Comparison of ENCODE assay signal across 18 cellular contexts in genomic region chr2:148725569-148725968, GRCh38.
DNase-seq lines count a peak whose midpoint lies in the region; ATAC-seq and TF ChIP-seq lines count a peak whose summit lies in the region.
"Had no signal": no experiment of that assay in that cellular context is flagged by ENCODE, and none has a peak within 500 bp of the region (broad histone marks: within the 10 kb centered on the region; RNA-seq: fewer than 3 reads in every experiment).

No MANE protein-coding gene starts in this region.

- no peak overlapping the region for H2AFZ ChIP-seq in OCI-LY7 (ENCODE audit: low read length)

- no peak for DNase-seq in activated naive CD8-positive, alpha-beta T cell treated with anti-CD3 and anti-CD28 coated beads, Interleukin-2, amount 50 U/mL, for 24 hours
- DNase-seq in OCI-LY7 (ENCODE audit: low spot score): no peak
- DNase-seq in stimulated activated naive B cell treated with anti-CD40 and anti-IgM and Interleukin-4, amounts not matched to agents 10 μg/mL and 1 μg/mL and 100 μg/mL, for 72 hours: no peak
- no peak for DNase-seq in left lung
- DNase-seq in D341Med (ENCODE audit: low spot score): no peak
- no peak for DNase-seq in amniotic stem cell (lab: John Stamatoyannopoulos, UW)
- DNase-seq: activated CD4-positive, alpha-beta T cell treated with anti-CD3 and anti-CD28 coated beads for 48 hours; activated T-cell treated with anti-CD3 and anti-CD28 coated beads, Interleukin-2, amount 50 U/mL, for 1 hour; adrenal gland; cerebellar nuclear complex; right cardiac atrium; SHP77; stimulated activated CD4-positive, alpha-beta T cell treated with anti-CD3 and anti-CD28 coated beads, Interleukin-1b, Interleukin-23, amount 100 ng/mL, for 48 hours; thyroid gland had no signal

- intact Hi-C loops in OCI-LY7 (cut with micrococcal nuclease; ENCODE audit: unreplicated experiment) (no loop called here), left lung (cut with DNase I) (no loop called here)

- peak overlapping the region; percentile 14 for H3K4me3 Mint-ChIP-seq in activated naive CD8-positive, alpha-beta T cell
- H3K4me3 Mint-ChIP-seq in activated naive CD8-positive, alpha-beta T cell treated with anti-CD3 and anti-CD28 coated beads, Interleukin-2, amount 50 U/mL, for 24 hours: no peak overlapping the region
- H3K4me3 Mint-ChIP-seq in stimulated activated naive B cell treated with anti-CD40 and anti-IgM and Interleukin-4, amounts not matched to agents 10 μg/mL and 1 μg/mL and 100 μg/mL, for 72 hours: no peak overlapping the region
- H3K4me3 Mint-ChIP-seq: neural crest cell had no signal

- H3K4me3 ChIP-seq in OCI-LY7 (ENCODE audit: low read depth, low read length, poor library complexity, severe bottlenecking): no peak overlapping the region
- no peak overlapping the region for H3K4me3 ChIP-seq in left lung
- H3K4me3 ChIP-seq: adrenal gland, thyroid gland had no signal

- H3K9me3 Mint-ChIP-seq in activated naive CD8-positive, alpha-beta T cell (ENCODE audit: low read depth): peaks cover 5% of the 10 kb centered on the region
- no peaks in the 10 kb centered on the region for H3K9me3 Mint-ChIP-seq in activated naive CD8-positive, alpha-beta T cell treated with anti-CD3 and anti-CD28 coated beads, Interleukin-2, amount 50 U/mL, for 24 hours
- peaks cover 0 to 2% of the 10 kb centered on the region in 2 donors for H3K9me3 Mint-ChIP-seq in stimulated activated naive B cell treated with anti-CD40 and anti-IgM and Interleukin-4, amounts not matched to agents 10 μg/mL and 1 μg/mL and 100 μg/mL, for 72 hours

- peaks cover 66% of the 10 kb centered on the region for H3K4me1 Mint-ChIP-seq in activated naive CD8-positive, alpha-beta T cell (ENCODE audit: low read depth)
- H3K4me1 Mint-ChIP-seq in activated naive CD8-positive, alpha-beta T cell treated with anti-CD3 and anti-CD28 coated beads, Interleukin-2, amount 50 U/mL, for 24 hours: peaks cover 69% of the 10 kb centered on the region
- H3K4me1 Mint-ChIP-seq in stimulated activated naive B cell treated with anti-CD40 and anti-IgM and Interleukin-4, amounts not matched to agents 10 μg/mL and 1 μg/mL and 100 μg/mL, for 72 hours: peaks cover 33 to 71% of the 10 kb centered on the region in 2 donors

- CTCF ChIA-PET in OCI-LY7 (lab: Charles Lee; ENCODE audit: unreplicated experiment): no interaction called here

- TF ChIP-seq CTCF in OCI-LY7 (conservative IDR thresholded peaks at IDR 0.05; ENCODE audit: low read length) (no peak), left lung (IDR thresholded peaks at IDR 0.05) (no peak)

- H3K27ac ChIP-seq in OCI-LY7 (ENCODE audit: low read depth, low read length, poor library complexity, severe bottlenecking): no peak overlapping the region
- H3K27ac ChIP-seq in left lung: no peak overlapping the region
- H3K27ac ChIP-seq: adrenal gland, thyroid gland had no signal

- no peak for ATAC-seq in activated naive CD8-positive, alpha-beta T cell treated with anti-CD3 and anti-CD28 coated beads, Interleukin-2, amount 50 U/mL, for 24 hours
- ATAC-seq in HG03103 (IDR thresholded peaks at IDR 0.05; ENCODE audit: low read depth, unreplicated experiment) (peak; percentile 12), left lung (no peak)
- ATAC-seq in stimulated activated naive B cell treated with anti-CD40 and anti-IgM and Interleukin-4, amounts not matched to agents 10 μg/mL and 1 μg/mL and 100 μg/mL, for 72 hours (replicated peaks): peak in 1 of 2 donors; percentile 53
- ATAC-seq: right cardiac atrium had no signal

- peak overlapping the region; percentile 30 for H3K4me2 ChIP-seq in OCI-LY7 (ENCODE audit: low read length)

- peaks cover 15% of the 10 kb centered on the region for H4K20me1 ChIP-seq in OCI-LY7 (ENCODE audit: insufficient read depth, low read length)

- no TSS peak for BruUV-seq in OCI-LY7 (replicated peaks; lab: Mats Ljungman, UMichigan)

- H3K36me3 ChIP-seq in OCI-LY7 (ENCODE audit: insufficient read depth, low read length): 0 out of 2 replicates have a peak, but pooled peaks cover 10% of the 10 kb centered on the region
- H3K36me3 ChIP-seq in left lung: no peaks in the 10 kb centered on the region
- H3K36me3 ChIP-seq: adrenal gland, thyroid gland had no signal

- peaks cover 25% of the 10 kb centered on the region for H3K36me3 Mint-ChIP-seq in activated naive CD8-positive, alpha-beta T cell
- peaks cover 16% of the 10 kb centered on the region for H3K36me3 Mint-ChIP-seq in activated naive CD8-positive, alpha-beta T cell treated with anti-CD3 and anti-CD28 coated beads, Interleukin-2, amount 50 U/mL, for 24 hours (ENCODE audit: low read depth)
- H3K36me3 Mint-ChIP-seq in stimulated activated naive B cell treated with anti-CD40 and anti-IgM and Interleukin-4, amounts not matched to agents 10 μg/mL and 1 μg/mL and 100 μg/mL, for 72 hours: peaks cover 11 to 25% of the 10 kb centered on the region in 2 donors

- no peaks in the 10 kb centered on the region for H3K27me3 ChIP-seq in left lung
- H3K27me3 ChIP-seq: adrenal gland, thyroid gland had no signal

- H3K9me3 ChIP-seq in OCI-LY7 (ENCODE audit: low read length) (peaks cover 19% of the 10 kb centered on the region; the same call in 1 of the 2 replicates), left lung (peaks cover 0 to 2% of the 10 kb centered on the region in 2 donors)
- H3K9me3 ChIP-seq: adrenal gland, thyroid gland had no signal

- POLR2A ChIA-PET in OCI-LY7 (lab: Charles Lee): no interaction called here

- H3K4me1 ChIP-seq in OCI-LY7 (ENCODE audit: insufficient read depth, low read length, poor library complexity, severe bottlenecking) (peaks cover 12% of the 10 kb centered on the region), left lung (peaks cover 10 to 34% of the 10 kb centered on the region in 2 donors)

- no peaks in the 10 kb centered on the region for H3K27me3 Mint-ChIP-seq in activated naive CD8-positive, alpha-beta T cell
- no peaks in the 10 kb centered on the region for H3K27me3 Mint-ChIP-seq in activated naive CD8-positive, alpha-beta T cell treated with anti-CD3 and anti-CD28 coated beads, Interleukin-2, amount 50 U/mL, for 24 hours
- no peaks in the 10 kb centered on the region for H3K27me3 Mint-ChIP-seq in stimulated activated naive B cell treated with anti-CD40 and anti-IgM and Interleukin-4, amounts not matched to agents 10 μg/mL and 1 μg/mL and 100 μg/mL, for 72 hours
- H3K27me3 Mint-ChIP-seq: CD4-positive, CD25-positive, alpha-beta regulatory T cell had no signal

- H3K27ac Mint-ChIP-seq in activated naive CD8-positive, alpha-beta T cell: peak overlapping the region; percentile 9
- H3K27ac Mint-ChIP-seq in activated naive CD8-positive, alpha-beta T cell treated with anti-CD3 and anti-CD28 coated beads, Interleukin-2, amount 50 U/mL, for 24 hours: no peak overlapping the region
- peak overlapping the region; percentile 20 for H3K27ac Mint-ChIP-seq in stimulated activated naive B cell treated with anti-CD40 and anti-IgM and Interleukin-4, amounts not matched to agents 10 μg/mL and 1 μg/mL and 100 μg/mL, for 72 hours

- peaks cover 54% of the 10 kb centered on the region for H3K79me2 ChIP-seq in OCI-LY7 (ENCODE audit: insufficient read depth, low read depth, low read length)

- no peaks in the 10 kb centered on the region for H3K9me2 ChIP-seq in OCI-LY7 (ENCODE audit: insufficient read depth, low read length)
